ENCODE assay signal across 1 cellular context in the genomic region with DNA sequence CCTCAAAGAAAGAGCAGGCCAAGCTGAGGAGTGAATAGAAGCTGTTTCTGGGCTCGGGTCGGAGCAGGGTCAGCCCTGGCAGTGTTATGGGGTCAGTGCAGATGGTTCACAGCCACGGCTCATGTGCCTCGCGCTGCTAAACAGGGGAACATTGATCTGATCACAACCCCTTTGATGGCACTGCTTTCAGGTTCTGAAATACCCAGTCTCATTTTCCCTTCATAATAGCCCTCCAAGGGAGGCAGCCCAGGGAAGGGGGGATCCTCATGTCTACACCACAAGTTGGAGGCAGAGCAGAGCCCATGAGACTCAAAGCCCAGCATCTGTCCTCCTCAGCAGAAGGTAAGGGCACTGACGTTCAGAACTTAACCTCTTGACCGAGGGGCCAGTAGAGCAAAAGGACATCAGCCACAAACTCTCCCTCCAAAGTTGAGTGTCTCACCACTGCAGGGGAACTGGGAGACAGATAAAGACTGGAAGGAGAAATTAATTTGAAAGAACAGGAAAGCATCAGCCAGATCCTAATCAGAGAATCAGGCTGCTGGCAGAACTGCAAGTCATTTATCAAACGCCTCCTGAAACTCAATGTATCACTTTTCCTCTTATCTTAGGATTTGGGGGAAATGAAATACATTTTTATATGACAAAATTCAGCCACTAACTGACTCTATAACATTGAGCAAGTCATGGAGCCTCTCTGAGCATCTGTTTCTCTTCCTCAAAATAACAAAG.
TF ChIP-seq lines count a peak whose summit lies in the region.

No MANE protein-coding gene starts in this region.

TF ChIP-seq in SK-N-SH, 30 proteins besides CTCF, POLR2A, EP300 and RAD21 (continued from another document):
- TF ChIP-seq SIN3A (IDR thresholded peaks at IDR 0.05; ENCODE audit: borderline replicate concordance, low read depth, low read length), result no peak
- TF ChIP-seq FOXJ3 (CRISPR knock-in tag; IDR thresholded peaks at IDR 0.05), result no peak
